8 cellular contexts compared by ENCODE assay signal in genomic region chr2:9554841-9555337, GRCh38.
A peak's percentile ranks its signal among the peaks of the same experiment; 100 is the strongest.
DNase-seq lines count a peak whose midpoint lies in the region; ATAC-seq lines count a peak whose summit lies in the region.

No MANE protein-coding gene starts in this region.

- peaks cover 20% of the 10 kb centered on the region for H3K36me3 Mint-ChIP-seq in central memory CD8-positive, alpha-beta T cell (ENCODE audit: insufficient read depth)
- peaks cover 5% of the 10 kb centered on the region for H3K36me3 Mint-ChIP-seq in stimulated activated memory B cell treated with anti-CD40 and anti-IgM and Interleukin-4, amounts not matched to agents 10 μg/mL and 1 μg/mL and 100 μg/mL, for 72 hours

- in situ Hi-C loops in KBM-7 (cut with MboI; ENCODE audit: low pct_unique_long_range_greater_than_20kb, low sequenced_read_pairs), result no loop called here

- H3K9me3 Mint-ChIP-seq in central memory CD8-positive, alpha-beta T cell, result no peaks in the 10 kb centered on the region
- no peaks in the 10 kb centered on the region for H3K9me3 Mint-ChIP-seq in stimulated activated memory B cell treated with anti-CD40 and anti-IgM and Interleukin-4, amounts not matched to agents 10 μg/mL and 1 μg/mL and 100 μg/mL, for 72 hours

- DNase-seq in CMK (ENCODE audit: low read depth) (peak; percentile 18), KBM-7 (peak; percentile 64), SW 1271 (lab: John Stamatoyannopoulos, UW) (peak; percentile 58 to 81), left kidney (ENCODE audit: low read depth, low spot score) (peak; percentile 82), NCI-H1092 treated with DMSO at 0.1 percent for 48 hours (lab: John Stamatoyannopoulos, UW) (no peak)
- peak in 1 of 2 donors; percentile 13 for DNase-seq in central memory CD8-positive, alpha-beta T cell (ENCODE audit: low spot score in 2 of 2)

- peak overlapping the region; percentile 93 for H3K4me3 Mint-ChIP-seq in central memory CD8-positive, alpha-beta T cell
- peak overlapping the region; percentile 96 for H3K4me3 Mint-ChIP-seq in stimulated activated memory B cell treated with anti-CD40 and anti-IgM and Interleukin-4, amounts not matched to agents 10 μg/mL and 1 μg/mL and 100 μg/mL, for 72 hours

- no peaks in the 10 kb centered on the region for H3K27me3 Mint-ChIP-seq in central memory CD8-positive, alpha-beta T cell
- H3K27me3 Mint-ChIP-seq in stimulated activated memory B cell treated with anti-CD40 and anti-IgM and Interleukin-4, amounts not matched to agents 10 μg/mL and 1 μg/mL and 100 μg/mL, for 72 hours, result no peaks in the 10 kb centered on the region

- peaks cover 47% of the 10 kb centered on the region for H3K4me1 Mint-ChIP-seq in central memory CD8-positive, alpha-beta T cell
- H3K4me1 Mint-ChIP-seq in stimulated activated memory B cell treated with anti-CD40 and anti-IgM and Interleukin-4, amounts not matched to agents 10 μg/mL and 1 μg/mL and 100 μg/mL, for 72 hours, result peaks cover 68% of the 10 kb centered on the region

- peak overlapping the region; percentile 91 for H3K27ac Mint-ChIP-seq in central memory CD8-positive, alpha-beta T cell (ENCODE audit: low read depth)
- H3K27ac Mint-ChIP-seq in stimulated activated memory B cell treated with anti-CD40 and anti-IgM and Interleukin-4, amounts not matched to agents 10 μg/mL and 1 μg/mL and 100 μg/mL, for 72 hours, result peak overlapping the region; percentile 99

- ATAC-seq in central memory CD8-positive, alpha-beta T cell (replicated peaks; ENCODE audit: extremely low read depth, poor library complexity, severe bottlenecking), result peak; percentile 37
- no peak for ATAC-seq in stimulated activated memory B cell treated with anti-CD40 and anti-IgM and Interleukin-4, amounts not matched to agents 10 μg/mL and 1 μg/mL and 100 μg/mL, for 72 hours
- no peak for ATAC-seq in GM19351 (IDR thresholded peaks at IDR 0.05; ENCODE audit: unreplicated experiment)
